Comparison of ENCODE assay signal across 8 cellular contexts in genomic region chr10:68334672-68335467, GRCh38. TPM values are rescaled to one million over a fixed set of nuclear protein-coding genes. Genes with fewer than 3 reads are reported as not detected.
DNase-seq lines count a peak whose midpoint lies in the region; ATAC-seq and TF ChIP-seq lines count a peak whose summit lies in the region.

No MANE protein-coding gene starts in this region.

- WGBS in lower leg skin, 2 donors: 5% methylated on average over 8 of the region's 8 CpGs

- peaks cover 15% of the 10 kb centered on the region for H3K36me3 ChIP-seq in left ventricle myocardium inferior
- H3K36me3 ChIP-seq in brain microvascular endothelial cell (replicated peaks): peaks cover 22% of the 10 kb centered on the region
- H3K36me3 ChIP-seq in mucosa of rectum (ENCODE audit: control insufficient read depth in 2 of 2, insufficient read depth in 2 of 2, low read length in 2 of 2): peaks cover 19 to 22% of the 10 kb centered on the region in 2 donors

- H3K9me3 ChIP-seq in left ventricle myocardium inferior (replicated peaks): no peaks in the 10 kb centered on the region
- H3K9me3 ChIP-seq in mucosa of rectum (ENCODE audit: control insufficient read depth in 2 of 2, low read length in 2 of 2): no peaks in the 10 kb centered on the region

- in situ Hi-C loops in brain microvascular endothelial cell (cut with HindIII; ENCODE audit: low pct_ligation_motif_present, low sequenced_read_pairs): no loop called here

- H3K4me3 ChIP-seq in left ventricle myocardium inferior: peak overlapping the region; percentile 94
- peak overlapping the region; percentile 88 for H3K4me3 ChIP-seq in brain microvascular endothelial cell (ENCODE audit: low read depth, low read length)
- peak overlapping the region; percentile 92 for H3K4me3 ChIP-seq in mucosa of rectum (ENCODE audit: low read length in 2 of 2)
- no peak overlapping the region for H3K4me3 ChIP-seq in lower leg skin (ENCODE audit: low read depth, poor library complexity, severe bottlenecking)

- DNase-seq in left ventricle myocardium inferior (no peak), Right ventricle myocardium superior (no peak), brain microvascular endothelial cell (no peak), KG1 (lab: John Stamatoyannopoulos, UW) (no peak), DMS53 (lab: John Stamatoyannopoulos, UW) (no peak), lower leg skin (ENCODE audit: low spot score in 2 of 2) (no peak), NCI-H446 (lab: John Stamatoyannopoulos, UW) (no peak)

- TF ChIP-seq CTCF in left ventricle myocardium inferior (IDR thresholded peaks at IDR 0.05; ENCODE audit: borderline replicate concordance): no peak
- TF ChIP-seq CTCF in brain microvascular endothelial cell (IDR thresholded peaks at IDR 0.05; ENCODE audit: low read depth, low read length, missing control alignments): no peak
- TF ChIP-seq CTCF in lower leg skin (IDR thresholded peaks at IDR 0.05): no peak

- ATAC-seq in Right ventricle myocardium superior (ENCODE audit: poor library complexity): no peak

- H3K4me1 ChIP-seq in left ventricle myocardium inferior (peaks cover 90% of the 10 kb centered on the region), mucosa of rectum (ENCODE audit: control insufficient read depth in 2 of 2, insufficient read depth in 2 of 2, low read length in 2 of 2) (peaks cover 15 to 37% of the 10 kb centered on the region in 2 donors)

- H3K27ac ChIP-seq in left ventricle myocardium inferior (replicated peaks) (peak overlapping the region; percentile 28), brain microvascular endothelial cell (no peak overlapping the region), mucosa of rectum (ENCODE audit: low read depth in 2 of 2, low read length in 2 of 2) (no peak overlapping the region)

- H3K9ac ChIP-seq in mucosa of rectum (ENCODE audit: low read depth in 1 of 2, low read length in 2 of 2): no peak overlapping the region

- H3K27me3 ChIP-seq in left ventricle myocardium inferior (ENCODE audit: low read depth): no peaks in the 10 kb centered on the region
- no peaks in the 10 kb centered on the region for H3K27me3 ChIP-seq in brain microvascular endothelial cell (replicated peaks)
- H3K27me3 ChIP-seq in mucosa of rectum (ENCODE audit: control insufficient read depth in 2 of 2, insufficient read depth in 2 of 2, low read length in 2 of 2): no peaks in the 10 kb centered on the region

- TF ChIP-seq POLR2A in lower leg skin (IDR thresholded peaks at IDR 0.05): no peak

- intact Hi-C loops in left ventricle myocardium inferior (cut with micrococcal nuclease): no loop called here
- intact Hi-C loops in Right ventricle myocardium superior (cut with DNase I): no loop called here
- intact Hi-C loops in lower leg skin (cut with DNase I; ENCODE audit: low total_unique reads): no loop called here

RNA-seq across cellular contexts. Expression of gene PBLD, which starts 2.1 kb away (rescaled TPM):
- total RNA-seq in left ventricle myocardium inferior (5.1 TPM), Right ventricle myocardium superior (3.4 TPM), lower leg skin (1 to 10 TPM; 2.0 to 3.6 (median 2.8) TPM)

RNA-seq across cellular contexts. Expression of gene HNRNPH3, which starts 3.0 kb away (rescaled TPM):
- total RNA-seq in left ventricle myocardium inferior (138 TPM), Right ventricle myocardium superior (122 TPM), lower leg skin (10 to 100 TPM; 23.5 to 82.1 (median 43.6) TPM)
